In the genomic region with DNA sequence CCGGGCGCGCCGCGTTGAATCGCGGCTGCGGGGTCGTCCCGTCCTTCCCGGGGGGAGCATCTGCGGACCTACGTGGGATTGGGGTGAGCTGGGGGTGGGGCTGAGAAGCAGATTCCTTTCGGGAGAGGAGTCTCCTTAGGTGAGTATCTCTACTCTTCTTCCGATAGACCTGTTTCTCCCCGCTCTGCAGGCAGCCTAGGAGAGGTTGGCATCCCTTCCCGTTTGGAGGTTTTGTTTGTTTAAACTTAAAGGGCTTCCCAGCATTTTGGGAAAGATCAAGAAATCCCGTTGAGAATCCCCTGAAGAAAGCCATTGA, we compare ENCODE assay signal across 8 cellular contexts. TPM values are rescaled to one million over a fixed set of nuclear protein-coding genes. Genes with fewer than 3 reads are reported as not detected.
DNase-seq lines count a peak whose midpoint lies in the region; ATAC-seq and TF ChIP-seq lines count a peak whose summit lies in the region.

No MANE protein-coding gene starts in this region.

- in situ Hi-C loops in GM23248 (cut with MboI): no loop called here

- peaks cover 7% of the 10 kb centered on the region; the same call in 1 of the 2 replicates for H3K4me1 ChIP-seq in GM23248 (ENCODE audit: insufficient read depth)
- H3K4me1 ChIP-seq in heart right ventricle: peaks cover 0 to 46% (median 14%) of the 10 kb centered on the region in 9 donors
- peaks cover 13% of the 10 kb centered on the region for H3K4me1 ChIP-seq in skeletal muscle satellite cell (ENCODE audit: control insufficient read depth, insufficient read depth, low read length)

- H3K9ac ChIP-seq in GM23248 (peak overlapping the region; percentile 89), skeletal muscle satellite cell (ENCODE audit: low read depth, low read length) (peak overlapping the region; percentile 86)

- intact Hi-C loops in heart right ventricle (cut with DNase I): no loop called here

- no peak for TF ChIP-seq CTCF in heart right ventricle (IDR thresholded peaks at IDR 0.05)

- peak overlapping the region; percentile 98 for H2AFZ ChIP-seq in GM23248

- no peaks in the 10 kb centered on the region for H3K9me2 ChIP-seq in GM23248 (ENCODE audit: insufficient read depth)

- peaks cover 33% of the 10 kb centered on the region for H3K79me2 ChIP-seq in GM23248 (ENCODE audit: insufficient read depth)

- peak; percentile 42 for ATAC-seq in SK-N-SH treated with all-trans-retinoic acid at 6 μM for 48 hours
- ATAC-seq in heart right ventricle: peak in 2 of 8 donors; percentile 1 to 13
- no peak for ATAC-seq in HG03045 (IDR thresholded peaks at IDR 0.05; ENCODE audit: unreplicated experiment)
- ATAC-seq in GM19324 (IDR thresholded peaks at IDR 0.05; ENCODE audit: low FRiP score, unreplicated experiment): no peak
- no peak for ATAC-seq in HG03025 (IDR thresholded peaks at IDR 0.05; ENCODE audit: low FRiP score, unreplicated experiment)

- peak overlapping the region; percentile 96 for H3K4me3 ChIP-seq in GM23248
- H3K4me3 ChIP-seq in heart right ventricle: peak overlapping the region; percentile 66 to 97 (median 89)
- peak overlapping the region; percentile 95 for H3K4me3 ChIP-seq in skeletal muscle satellite cell (ENCODE audit: low read length)

- WGBS in GM23248 (ENCODE audit: low coverage in 1 of 2, low lambda C conversion rate in 2 of 2, missing lambda C conversion rate in 2 of 2), 2 experiments: 0 to 2% methylated on average over 15 to 18 of the region's 18 CpGs
- WGBS in heart right ventricle, 2 donors: 0 to 1% methylated on average over 18 of the region's 18 CpGs

- H3K36me3 ChIP-seq in GM23248 (ENCODE audit: low read depth) (peaks cover 2% of the 10 kb centered on the region; the same call in 1 of the 2 replicates), heart right ventricle (peaks cover 0 to 45% (median 0%) of the 10 kb centered on the region in 9 donors), skeletal muscle satellite cell (ENCODE audit: insufficient read depth, low read length) (peaks cover 7% of the 10 kb centered on the region)

- H3K27ac ChIP-seq in GM23248 (peak overlapping the region; percentile 75), heart right ventricle (peak overlapping the region in 9 of 10 donors; percentile 74 to 93 (median 86))

- H3K9me3 ChIP-seq in GM23248 (ENCODE audit: low read depth): no peaks in the 10 kb centered on the region
- H3K9me3 ChIP-seq in heart right ventricle: no peaks in the 10 kb centered on the region
- H3K9me3 ChIP-seq in skeletal muscle satellite cell (replicated peaks; ENCODE audit: low read length): no peaks in the 10 kb centered on the region

- H3F3A ChIP-seq in GM23248 (ENCODE audit: insufficient read depth): no peaks in the 10 kb centered on the region

- DNase-seq in GM23248 (no peak), heart right ventricle (no peak)
- no peak for DNase-seq in stimulated activated CD4-positive, alpha-beta T cell treated with anti-CD3 and anti-CD28 coated beads, Interleukin-4, amount 100 ng/mL, for 1 hour

- H3K27me3 ChIP-seq in GM23248 (replicated peaks; ENCODE audit: insufficient read depth) (no peaks in the 10 kb centered on the region), heart right ventricle (no peaks in the 10 kb centered on the region), skeletal muscle satellite cell (ENCODE audit: control insufficient read depth, insufficient read depth, low read length) (no peaks in the 10 kb centered on the region)

- peak overlapping the region; percentile 89 for H3K4me2 ChIP-seq in GM23248 (ENCODE audit: unreplicated experiment)
- peak overlapping the region; percentile 80 for H3K4me2 ChIP-seq in skeletal muscle satellite cell (ENCODE audit: low read length)

- H4K20me1 ChIP-seq in GM23248 (ENCODE audit: insufficient read depth): no peaks in the 10 kb centered on the region

TF ChIP-seq in SK-N-SH treated with all-trans-retinoic acid at 6 μM for 48 hours, 23 proteins besides CTCF, POLR2A, EP300 and RAD21:
- TF ChIP-seq TOX (CRISPR knock-in tag; IDR thresholded peaks at IDR 0.05; ENCODE audit: borderline replicate concordance): no peak
- TF ChIP-seq BACH2 (CRISPR knock-in tag; IDR thresholded peaks at IDR 0.05; ENCODE audit: borderline replicate concordance): no peak
- no peak for TF ChIP-seq CSDC2 (CRISPR knock-in tag; IDR thresholded peaks at IDR 0.05)
- no peak for TF ChIP-seq PPARA (CRISPR knock-in tag; IDR thresholded peaks at IDR 0.05; ENCODE audit: borderline replicate concordance)
- no peak for TF ChIP-seq CSRNP3 (CRISPR knock-in tag; IDR thresholded peaks at IDR 0.05)
TF ChIP-seq in SK-N-SH treated with all-trans-retinoic acid at 6 μM for 48 hours: peak in this region for 0.

RNA-seq across cellular contexts. Expression of gene TTLL5, which starts 0.4 kb away (rescaled TPM):
- 14.8 and 17.8 TPM in 2 replicates for total RNA-seq in GM23248 (2014; rRNA removed; shearing (Covaris generic))
- 14.3 and 14.6 TPM in 2 replicates for polyA plus RNA-seq in GM23248 (2016; fragmentation: Nextera tagmentation; extraction: Ambion mirVana)
- 10 to 100 TPM; 14.6 to 24.7 (median 18.5) TPM for total RNA-seq in heart right ventricle
- 1 to 10 TPM; 5.6 to 7.7 TPM for polyA plus RNA-seq in heart right ventricle
- total RNA-seq in skeletal muscle satellite cell (2012; rRNA removed): 17.3 and 19.3 TPM in 2 replicates

RNA-seq across cellular contexts. Expression of gene ERG28, which starts 0.8 kb away (rescaled TPM):
- total RNA-seq in GM23248 (2014; rRNA removed; shearing (Covaris generic)): 6.6 and 8.9 TPM in 2 replicates
- 21.4 and 22.2 TPM in 2 replicates for polyA plus RNA-seq in GM23248 (2016; fragmentation: Nextera tagmentation; extraction: Ambion mirVana)
- 1 to 10 TPM; 6.3 to 8.9 (median 6.8) TPM for total RNA-seq in heart right ventricle
- 10 to 100 TPM; 13.7 to 14.6 TPM for polyA plus RNA-seq in heart right ventricle
- 5.5 and 6.6 TPM in 2 replicates for total RNA-seq in skeletal muscle satellite cell (2012; rRNA removed)
